1 cellular context compared by ENCODE assay signal in the genomic region with DNA sequence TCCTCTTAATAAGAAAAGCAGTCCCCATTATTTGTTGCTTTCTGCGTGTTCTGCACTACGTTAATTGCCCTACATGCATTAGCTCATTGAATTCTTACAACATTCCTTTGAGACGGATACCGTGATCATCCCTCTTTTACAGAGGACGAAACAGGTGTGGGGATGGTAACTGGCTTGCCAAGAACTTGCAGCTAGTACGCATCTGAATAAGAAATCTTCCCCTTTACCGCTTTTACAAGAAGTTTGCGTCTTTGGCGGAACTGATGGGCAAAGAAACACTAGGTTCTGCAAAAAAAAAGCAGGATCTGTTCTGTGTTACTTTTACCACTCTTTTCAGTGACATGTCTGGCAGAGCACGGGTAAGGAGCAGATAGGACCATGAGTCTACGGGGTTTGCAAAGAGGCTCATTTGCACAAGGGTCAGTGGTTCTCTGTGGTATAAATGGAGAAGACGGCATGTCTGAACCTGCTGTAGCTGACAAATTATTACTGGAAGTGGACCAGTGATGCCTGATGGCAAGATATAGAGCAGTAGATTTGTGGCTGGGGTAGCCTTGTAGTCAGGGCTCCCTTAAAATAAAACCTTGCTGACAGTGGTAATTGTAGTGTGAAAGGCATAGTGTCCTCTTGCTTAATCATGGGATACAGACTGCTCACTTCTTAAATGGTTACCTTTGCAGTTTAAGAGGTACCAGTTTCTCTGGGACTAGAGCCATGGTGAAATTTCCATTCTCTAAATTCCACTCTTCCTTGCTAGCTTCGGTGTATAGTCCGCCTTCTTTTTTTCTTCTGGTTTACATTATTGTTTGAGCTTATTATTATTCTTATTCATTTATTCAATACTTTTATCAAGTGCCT.
TF ChIP-seq lines count a peak whose summit lies in the region.

No MANE protein-coding gene starts in this region.

TF ChIP-seq in H1, 55 proteins besides CTCF, POLR2A, EP300 and RAD21:
- TF ChIP-seq ASH2L (IDR thresholded peaks at IDR 0.05; ENCODE audit: low read length) = peak; percentile 1
- no peak for TF ChIP-seq CBX8 (IDR thresholded peaks at IDR 0.05; ENCODE audit: borderline replicate concordance, low read depth, low read length)
TF ChIP-seq in H1: peak in this region for 1.
